28 cellular contexts compared by ENCODE assay signal in genomic region chr17:34126496-34126895, GRCh38.
"Had no signal": no experiment of that assay in that cellular context is flagged by ENCODE, and none has a peak within 500 bp of the region (broad histone marks: within the 10 kb centered on the region; RNA-seq: fewer than 3 reads in every experiment).

No MANE protein-coding gene starts in this region.

- H3K9me3 Mint-ChIP-seq: mesothelial cell of epicardium, natural killer cell, nephron progenitor cell, neural progenitor cell had no signal

- H3K27me3 ChIP-seq: neural progenitor cell, ovary, testis, thyroid gland, upper lobe of left lung, vagina had no signal

- H3K4me1 ChIP-seq: left lung, lower lobe of right lung, neural progenitor cell, stomach, testis, thyroid gland, transverse colon, upper lobe of left lung, vagina had no signal

- H3K9ac ChIP-seq: neural progenitor cell had no signal

- ATAC-seq: left colon; left lung; lower lobe of right lung; natural killer cell; right cardiac atrium; sciatic nerve; stimulated activated naive B cell treated with anti-CD40 and anti-IgM and Interleukin-4, amounts not matched to agents 10 μg/mL and 1 μg/mL and 100 μg/mL, for 72 hours; stimulated activated naive CD8-positive, alpha-beta T cell treated with anti-CD3 and anti-CD28 coated beads, Interleukin-15, Interleukin-2, amounts not matched to agents 100 U/mL and 50 U/mL, for 24 hours had no signal

- H3K27ac Mint-ChIP-seq: mesothelial cell of epicardium; naive B cell; natural killer cell; nephron progenitor cell; neural progenitor cell; stimulated activated naive B cell treated with anti-CD40 and anti-IgM and Interleukin-4, amounts not matched to agents 10 μg/mL and 1 μg/mL and 100 μg/mL, for 72 hours had no signal

- H3K4me3 ChIP-seq: hepatocyte, left lung, lower lobe of right lung, neural progenitor cell, ovary, skin epidermis, stomach, testis, thyroid gland, transverse colon, upper lobe of left lung, vagina had no signal

- H3K9me3 ChIP-seq: left lung, lower lobe of right lung, ovary, stomach, testis, thyroid gland, transverse colon, upper lobe of left lung, vagina had no signal

- H3K4me1 Mint-ChIP-seq: mesothelial cell of epicardium; naive B cell; natural killer cell; nephron progenitor cell; stimulated activated naive B cell treated with anti-CD40 and anti-IgM and Interleukin-4, amounts not matched to agents 10 μg/mL and 1 μg/mL and 100 μg/mL, for 72 hours had no signal

- H3K4me2 ChIP-seq: hepatocyte, neural progenitor cell had no signal

- H3K36me3 ChIP-seq: left lung, lower lobe of right lung, neural progenitor cell, ovary, stomach, thyroid gland, transverse colon, upper lobe of left lung, vagina had no signal

- H3K27ac ChIP-seq: hepatocyte, left lung, lower lobe of right lung, neural progenitor cell, ovary, skin epidermis, stomach, testis, thyroid gland, transverse colon, upper lobe of left lung, vagina had no signal

- H3K36me3 Mint-ChIP-seq: mesothelial cell of epicardium; naive B cell; natural killer cell; neural progenitor cell; stimulated activated naive B cell treated with anti-CD40 and anti-IgM and Interleukin-4, amounts not matched to agents 10 μg/mL and 1 μg/mL and 100 μg/mL, for 72 hours had no signal

- DNase-seq: left colon; left lung; lower lobe of right lung; mammary epithelial cell; mesenchymal stem cell; naive B cell; natural killer cell; nephron progenitor cell; ovary; retina; right cardiac atrium; stimulated activated CD4-positive, alpha-beta T cell treated with anti-CD3 and anti-CD28 coated beads, Interleukin-12 subunit alpha, Interleukin-12 subunit beta, amount 100 ng/mL, for 4 hours; stimulated activated CD4-positive, alpha-beta T cell treated with anti-CD3 and anti-CD28 coated beads, Interleukin-15, amount 100 ng/mL, for 24 hours; stimulated activated CD4-positive, alpha-beta T cell treated with anti-CD3 and anti-CD28 coated beads, Interleukin-2, amount 100 ng/mL, for 24 hours; stimulated activated CD4-positive, alpha-beta T cell treated with anti-CD3 and anti-CD28 coated beads, Interleukin-4, amount 100 ng/mL, for 1 hour; stimulated activated naive B cell treated with anti-CD40 and anti-IgM and Interleukin-4, amounts not matched to agents 10 μg/mL and 1 μg/mL and 100 μg/mL, for 72 hours; stimulated activated naive CD8-positive, alpha-beta T cell treated with anti-CD3 and anti-CD28 coated beads, Interleukin-15, Interleukin-2, amounts not matched to agents 100 U/mL and 50 U/mL, for 24 hours; stomach; testis; thyroid gland; transverse colon; upper lobe of left lung had no signal

- H2AFZ ChIP-seq: hepatocyte, neural progenitor cell had no signal

- H3K4me3 Mint-ChIP-seq: mesothelial cell of epicardium; naive B cell; natural killer cell; nephron progenitor cell; neural progenitor cell; stimulated activated naive B cell treated with anti-CD40 and anti-IgM and Interleukin-4, amounts not matched to agents 10 μg/mL and 1 μg/mL and 100 μg/mL, for 72 hours had no signal
